ENCODE assay signal across 6 cellular contexts in genomic region chr5:181205402-181205734, GRCh38. TPM values are rescaled to one million over a fixed set of nuclear protein-coding genes. Genes with fewer than 3 reads are reported as not detected.
A peak's percentile ranks its signal among the peaks of the same experiment; 100 is the strongest.
DNase-seq lines count a peak whose midpoint lies in the region; ATAC-seq and TF ChIP-seq lines count a peak whose summit lies in the region.

No MANE protein-coding gene starts in this region.

- H3K27me3 ChIP-seq in BE2C: peaks cover 25% of the 10 kb centered on the region
- no peaks in the 10 kb centered on the region for H3K27me3 ChIP-seq in right lobe of liver
- H3K27me3 ChIP-seq in Karpas-422 (ENCODE audit: low read length): no peaks in the 10 kb centered on the region

- POLR2A ChIA-PET in activated B cell treated with CpG ODN at 0.5 μM for 24 hours (lab: Charles Lee): interaction anchor here (0.7 to 12.3 kb wide), 6 partner anchors 16 to 56 kb away, joined by 3 to 317 read pairs (median 6); partner anchors contain the start of genes RACK1 and TRIM41

- DNase-seq in BE2C (no peak), activated B cell treated with CpG ODN at 0.5 μM for 24 hours (no peak), right lobe of liver (no peak), Karpas-422 (no peak), 8988T (no peak)

- peaks cover 9% of the 10 kb centered on the region for H3K36me3 Mint-ChIP-seq in activated B cell treated with CpG ODN at 0.5 μM for 24 hours (ENCODE audit: low read depth)

- no peak overlapping the region for H2AFZ ChIP-seq in Karpas-422 (ENCODE audit: low read length)

- H3K27me3 Mint-ChIP-seq in activated B cell treated with CpG ODN at 0.5 μM for 24 hours: peaks cover 15% of the 10 kb centered on the region

- H3K9me3 ChIP-seq in BE2C: no peaks in the 10 kb centered on the region
- H3K9me3 ChIP-seq in right lobe of liver: no peaks in the 10 kb centered on the region
- H3K9me3 ChIP-seq in Karpas-422 (ENCODE audit: low read length): no peaks in the 10 kb centered on the region

- WGBS in right lobe of liver (ENCODE audit: insufficient coverage, low coverage, low lambda C conversion rate, missing lambda C conversion rate): 4% methylated on average over 11 of the region's 26 CpGs

- H3K4me3 Mint-ChIP-seq in activated B cell treated with CpG ODN at 0.5 μM for 24 hours: peak overlapping the region; percentile 92

- ATAC-seq in activated B cell treated with CpG ODN at 0.5 μM for 24 hours (ENCODE audit: low read depth) (no peak), right lobe of liver (no peak), HG02852 (IDR thresholded peaks at IDR 0.05; ENCODE audit: unreplicated experiment) (no peak)

- H3K9me2 ChIP-seq in Karpas-422 (replicated peaks; ENCODE audit: insufficient read depth, low read length): no peaks in the 10 kb centered on the region

- no peak overlapping the region for H3K4me2 ChIP-seq in Karpas-422 (ENCODE audit: low read depth, low read length, poor library complexity, severe bottlenecking)

- H3K36me3 ChIP-seq in BE2C (no peaks in the 10 kb centered on the region), right lobe of liver (no peaks in the 10 kb centered on the region), Karpas-422 (ENCODE audit: insufficient read depth, low read length) (no peaks in the 10 kb centered on the region)

- CTCF ChIA-PET in activated B cell treated with CpG ODN at 0.5 μM for 24 hours (lab: Charles Lee): no interaction called here

- H3K27ac ChIP-seq in right lobe of liver: no peak overlapping the region
- H3K27ac ChIP-seq in Karpas-422 (ENCODE audit: low read length): no peak overlapping the region

- no peak overlapping the region for H3K27ac Mint-ChIP-seq in activated B cell treated with CpG ODN at 0.5 μM for 24 hours

- H3K79me2 ChIP-seq in Karpas-422 (ENCODE audit: low read length): no peaks in the 10 kb centered on the region

- H3K4me1 Mint-ChIP-seq in activated B cell treated with CpG ODN at 0.5 μM for 24 hours: peaks cover 39% of the 10 kb centered on the region

- H3K4me3 ChIP-seq in BE2C (ENCODE audit: low read depth, low read length) (peak overlapping the region; percentile 79), right lobe of liver (peak overlapping the region; percentile 38 to 54 (median 43)), Karpas-422 (ENCODE audit: low read length) (no peak overlapping the region)

- no peak overlapping the region for H3K9ac ChIP-seq in Karpas-422 (ENCODE audit: low read length)

- no peaks in the 10 kb centered on the region for H3K4me1 ChIP-seq in BE2C
- H3K4me1 ChIP-seq in right lobe of liver: peaks cover 0 to 30% (median 9%) of the 10 kb centered on the region in 4 donors
- peaks cover 22% of the 10 kb centered on the region for H3K4me1 ChIP-seq in Karpas-422 (ENCODE audit: low read length)

- TF ChIP-seq CTCF in BE2C (IDR thresholded peaks at IDR 0.05; ENCODE audit: low read depth, low read length) (no peak), activated B cell treated with CpG ODN at 0.5 μM for 24 hours (IDR thresholded peaks at IDR 0.05) (no peak), right lobe of liver (IDR thresholded peaks at IDR 0.05) (no peak)

- no peaks in the 10 kb centered on the region for H3K9me3 Mint-ChIP-seq in activated B cell treated with CpG ODN at 0.5 μM for 24 hours

- no peaks in the 10 kb centered on the region for H4K20me1 ChIP-seq in Karpas-422 (ENCODE audit: insufficient read depth, low read depth, low read length)

- no peak for TF ChIP-seq POLR2A in right lobe of liver (IDR thresholded peaks at IDR 0.05)

- intact Hi-C loops in activated B cell treated with CpG ODN at 0.5 μM for 24 hours (cut with micrococcal nuclease) (loop anchor here (5.0 kb wide), 1 partner anchor 37 kb away; the partner anchor contains the start of gene RACK1), right lobe of liver (cut with DNase I) (no loop called here)

RNA-seq across cellular contexts. Expression of gene TRIM7, which starts 0.4 kb away (rescaled TPM):
- polyA plus RNA-seq in BE2C (2012; ENCODE audit: insufficient read depth, insufficient read length, low read depth): 3.2 TPM
- total RNA-seq in activated B cell treated with CpG ODN at 0.5 μM for 24 hours (0.32 and 0.51 TPM in 2 replicates), right lobe of liver (1 to 10 TPM in 1 of 6 experiments, under 1 TPM in 4, not detected in 1; 0.07 to 1.4 (median 0.26) TPM)
- total RNA-seq in Karpas-422 (2014; rRNA removed; shearing (Covaris generic); ENCODE audit: low replicate concordance): 2.0 TPM in 1 of 2 replicates, not detected in the other

RNA-seq across cellular contexts. Expression of gene TRIM41, which starts 17.7 kb away (rescaled TPM):
- 80.4 TPM for polyA plus RNA-seq in BE2C (2012; ENCODE audit: insufficient read depth, insufficient read length, low read depth)
- total RNA-seq in activated B cell treated with CpG ODN at 0.5 μM for 24 hours: 34.9 and 39.6 TPM in 2 replicates
- total RNA-seq in right lobe of liver: 10 to 100 TPM in 4 of 6 experiments, 1 to 10 TPM in 2; 7.3 to 20.6 (median 15.9) TPM
- 23.6 and 46.2 TPM in 2 replicates for total RNA-seq in Karpas-422 (2014; rRNA removed; shearing (Covaris generic); ENCODE audit: low replicate concordance)

RNA-seq across cellular contexts. Expression of gene RACK1, which starts 38.3 kb away (rescaled TPM):
- 2,500 TPM for polyA plus RNA-seq in BE2C (2012; ENCODE audit: insufficient read depth, insufficient read length, low read depth)
- 2,528 and 2,812 TPM in 2 replicates for total RNA-seq in activated B cell treated with CpG ODN at 0.5 μM for 24 hours
- total RNA-seq in right lobe of liver: 1,000 to 10,000 TPM in 2 of 6 experiments, 100 to 1,000 TPM in 4; 470 to 1,156 (median 552) TPM
- 7,026 and 7,196 TPM in 2 replicates for total RNA-seq in Karpas-422 (2014; rRNA removed; shearing (Covaris generic); ENCODE audit: low replicate concordance)

RNA-seq across cellular contexts. Expression of gene TRIM52, which starts 55.6 kb away (rescaled TPM):
- 33.8 TPM for polyA plus RNA-seq in BE2C (2012; ENCODE audit: insufficient read depth, insufficient read length, low read depth)
- total RNA-seq in activated B cell treated with CpG ODN at 0.5 μM for 24 hours (30.9 and 36.9 TPM in 2 replicates), right lobe of liver (1 to 10 TPM; 2.8 to 6.5 (median 4.6) TPM)
- 18.7 and 21.8 TPM in 2 replicates for total RNA-seq in Karpas-422 (2014; rRNA removed; shearing (Covaris generic); ENCODE audit: low replicate concordance)

RNA-seq across cellular contexts. Expression of gene OR2V2, which starts 58.0 kb away (rescaled TPM):
- polyA plus RNA-seq in BE2C (2012; ENCODE audit: insufficient read depth, insufficient read length, low read depth): not detected
- not detected in 2 replicates for total RNA-seq in activated B cell treated with CpG ODN at 0.5 μM for 24 hours
- not detected for total RNA-seq in right lobe of liver
- not detected in 2 replicates for total RNA-seq in Karpas-422 (2014; rRNA removed; shearing (Covaris generic); ENCODE audit: low replicate concordance)
